26 cellular contexts compared by ENCODE assay signal in genomic region chr15:67018451-67018850, GRCh38. TPM values are rescaled to one million over a fixed set of nuclear protein-coding genes. Genes with fewer than 3 reads are reported as not detected.
DNase-seq lines count a peak whose midpoint lies in the region; ATAC-seq and TF ChIP-seq lines count a peak whose summit lies in the region.
"Had no signal": no experiment of that assay in that cellular context is flagged by ENCODE, and none has a peak within 500 bp of the region (broad histone marks: within the 10 kb centered on the region; RNA-seq: fewer than 3 reads in every experiment).

No MANE protein-coding gene starts in this region.

- 93 to 94% (median 93%) methylated on average over 10 of the region's 10 CpGs for WGBS in heart left ventricle, 4 donors

- H3K27me3 Mint-ChIP-seq in mesothelial cell of epicardium (ENCODE audit: low read depth), result no peaks in the 10 kb centered on the region

- no peaks in the 10 kb centered on the region for H3K36me3 Mint-ChIP-seq in mesothelial cell of epicardium
- H3K36me3 Mint-ChIP-seq: natural killer cell had no signal

- ATAC-seq in heart left ventricle, result no peak
- ATAC-seq: left ventricle myocardium superior, natural killer cell had no signal

- DNase-seq in right atrium auricular region (ENCODE audit: low spot score), result peak; percentile 9
- no peak for DNase-seq in heart left ventricle
- peak; percentile 87 for DNase-seq in RPMI8226
- DNase-seq in mesothelial cell of epicardium (ENCODE audit: low spot score in 2 of 2, unreplicated experiment in 2 of 2), result no peak
- no peak for DNase-seq in GM10266 (ENCODE audit: extremely low spot score)
- no peak for DNase-seq in EL
- no peak for DNase-seq in HuH-7 (ENCODE audit: low spot score)
- DNase-seq: activated CD4-positive, alpha-beta T cell treated with anti-CD3 and anti-CD28 coated beads for 4 hours; activated naive CD4-positive, alpha-beta T cell; activated T-cell treated with anti-CD3 and anti-CD28 coated beads, Interleukin-2, amount 50 U/mL, for 48 hours; adrenal gland; effector CD8-positive, alpha-beta T cell; GOT3; islet precursor cell; left ventricle myocardium superior; natural killer cell; NCI-H187 treated with DMSO at 0.1 percent for 48 hours; NCI-H345; NCI-H748 treated with DMSO at 0.1 percent for 48 hours; ovary; SK-N-SH; small intestine; stomach; tibial artery had no signal

- no peaks in the 10 kb centered on the region for H3K27me3 ChIP-seq in right atrium auricular region
- H3K27me3 ChIP-seq in heart left ventricle, result no peaks in the 10 kb centered on the region
- H3K27me3 ChIP-seq: adrenal gland, ovary, stomach, tibial artery had no signal

- H3K4me1 ChIP-seq in right atrium auricular region (peaks cover 0 to 1% of the 10 kb centered on the region in 2 donors), heart left ventricle (peaks cover 0 to 58% (median 4%) of the 10 kb centered on the region in 12 donors)

- H3K36me3 ChIP-seq in right atrium auricular region, result no peaks in the 10 kb centered on the region
- no peaks in the 10 kb centered on the region for H3K36me3 ChIP-seq in heart left ventricle
- H3K36me3 ChIP-seq: adrenal gland, ovary, stomach, tibial artery had no signal

- intact Hi-C loops in heart left ventricle (cut with DNase I), result loop anchor here in 1 of 10 donors (10.0 kb wide), 1 partner anchor 64 kb away; no protein-coding TSS in a partner anchor

- no peak overlapping the region for H3K27ac ChIP-seq in right atrium auricular region
- H3K27ac ChIP-seq in heart left ventricle, result no peak overlapping the region
- H3K27ac ChIP-seq: adrenal gland, C4-2B, epithelial cell of prostate, ovary, stomach, tibial artery had no signal

- H3K4me3 Mint-ChIP-seq in mesothelial cell of epicardium, result no peak overlapping the region
- H3K4me3 Mint-ChIP-seq: natural killer cell had no signal

- peak overlapping the region; percentile 39 for H3K27ac Mint-ChIP-seq in mesothelial cell of epicardium
- H3K27ac Mint-ChIP-seq: natural killer cell had no signal

- H3K9me3 ChIP-seq in right atrium auricular region (no peaks in the 10 kb centered on the region), heart left ventricle (no peaks in the 10 kb centered on the region)
- H3K9me3 ChIP-seq: adrenal gland, ovary, SK-N-SH, stomach, tibial artery had no signal

- no peaks in the 10 kb centered on the region for H3K9me3 Mint-ChIP-seq in mesothelial cell of epicardium
- H3K9me3 Mint-ChIP-seq: natural killer cell had no signal

- H3K4me1 Mint-ChIP-seq in mesothelial cell of epicardium, result peaks cover 1% of the 10 kb centered on the region
- H3K4me1 Mint-ChIP-seq: natural killer cell had no signal

- TF ChIP-seq POLR2A in heart left ventricle (IDR thresholded peaks at IDR 0.05), result no peak

- TF ChIP-seq CTCF in right atrium auricular region (IDR thresholded peaks at IDR 0.05) (no peak), heart left ventricle (IDR thresholded peaks at IDR 0.05) (no peak), mesothelial cell of epicardium (IDR thresholded peaks at IDR 0.05; ENCODE audit: unreplicated experiment) (no peak), GM10266 (IDR thresholded peaks at IDR 0.05; ENCODE audit: control insufficient read depth, insufficient read depth, low read depth, missing control alignments) (no peak)

- H3K4me3 ChIP-seq in right atrium auricular region, result no peak overlapping the region
- no peak overlapping the region for H3K4me3 ChIP-seq in heart left ventricle
- H3K4me3 ChIP-seq: adrenal gland, ovary, stomach, tibial artery had no signal

RNA-seq across cellular contexts. Expression of gene SMAD3, which starts 47.0 kb away (rescaled TPM):
- total RNA-seq in right atrium auricular region, result 10 to 100 TPM; 20.8 to 37.8 TPM
- total RNA-seq in heart left ventricle, result 10 to 100 TPM; 12.1 to 34.3 (median 16.3) TPM
- polyA plus RNA-seq in heart left ventricle, result 1 to 10 TPM; 5.6 to 9.8 TPM
- total RNA-seq in mesothelial cell of epicardium, result 89.9 to 96.2 TPM (median 90.7 TPM) in 3 replicates

Comparison
In these comparisons a context has a peak if more than half of its experiments do, and no peak if none do; other contexts are left out.
1. DNase-seq: peak in right atrium auricular region (single experiment) and RPMI8226 (single experiment); none in heart left ventricle (0 of 5), mesothelial cell of epicardium (0 of 2), GM10266 (single experiment), EL (single experiment) and HuH-7 (single experiment).